1 cellular context compared by ENCODE assay signal in the genomic region with DNA sequence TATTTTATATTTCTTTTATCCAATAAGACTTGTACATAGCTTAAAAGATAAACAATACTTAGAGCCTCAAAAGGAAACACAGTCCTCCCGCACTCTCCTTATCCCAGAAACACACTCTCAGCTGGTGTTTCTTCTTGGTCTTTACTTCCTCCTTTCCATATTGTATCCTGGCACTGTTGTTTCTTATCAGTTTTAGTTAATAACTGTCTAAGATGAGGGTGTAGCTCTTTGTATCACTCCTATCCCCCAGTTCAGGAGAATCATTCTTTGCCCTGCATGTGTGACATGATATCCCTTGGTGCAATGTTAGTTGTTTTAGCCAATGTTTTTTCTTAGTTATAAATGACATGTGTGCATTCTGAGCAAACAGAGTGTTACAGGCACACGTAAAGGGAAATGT.
TF ChIP-seq lines count a peak whose summit lies in the region.

No MANE protein-coding gene starts in this region.

TF ChIP-seq in SK-N-SH treated with all-trans-retinoic acid at 6 μM for 48 hours, 23 proteins besides CTCF, POLR2A, EP300 and RAD21 (continued from another document):
- no peak for TF ChIP-seq POU6F1 (CRISPR knock-in tag; IDR thresholded peaks at IDR 0.05; ENCODE audit: borderline replicate concordance, low read depth)
- TF ChIP-seq ZNF70 (CRISPR knock-in tag; IDR thresholded peaks at IDR 0.05), result no peak
- TF ChIP-seq ESRRG (CRISPR knock-in tag; IDR thresholded peaks at IDR 0.05), result no peak
- no peak for TF ChIP-seq CREB5 (CRISPR knock-in tag; IDR thresholded peaks at IDR 0.05; ENCODE audit: low read depth)
- no peak for TF ChIP-seq SNAI2 (CRISPR knock-in tag; IDR thresholded peaks at IDR 0.05)
- no peak for TF ChIP-seq ISL1 (CRISPR knock-in tag; IDR thresholded peaks at IDR 0.05)
- TF ChIP-seq ZFP3 (CRISPR knock-in tag; IDR thresholded peaks at IDR 0.05), result no peak
- TF ChIP-seq BACH2 (CRISPR knock-in tag; IDR thresholded peaks at IDR 0.05; ENCODE audit: borderline replicate concordance), result no peak
- TF ChIP-seq ZC3H10 (CRISPR knock-in tag; IDR thresholded peaks at IDR 0.05), result no peak
- no peak for TF ChIP-seq TCF4 (CRISPR knock-in tag; IDR thresholded peaks at IDR 0.05; ENCODE audit: borderline replicate concordance)
- TF ChIP-seq RARB (CRISPR knock-in tag; IDR thresholded peaks at IDR 0.05), result no peak
- TF ChIP-seq ZFP30 (CRISPR knock-in tag; IDR thresholded peaks at IDR 0.05), result no peak
- no peak for TF ChIP-seq ZNF565 (CRISPR knock-in tag; conservative IDR thresholded peaks at IDR 0.05; ENCODE audit: low read depth)
- no peak for TF ChIP-seq TOX (CRISPR knock-in tag; IDR thresholded peaks at IDR 0.05; ENCODE audit: borderline replicate concordance)
- no peak for TF ChIP-seq ARNTL (CRISPR knock-in tag; IDR thresholded peaks at IDR 0.05; ENCODE audit: borderline replicate concordance, low read depth)
- TF ChIP-seq GLIS3 (CRISPR knock-in tag; IDR thresholded peaks at IDR 0.05), result no peak
- TF ChIP-seq OSR1 (CRISPR knock-in tag; IDR thresholded peaks at IDR 0.05), result no peak
